In genomic region chr1:155051342-155051776, GRCh38 we compare ENCODE assay signal across 8 cellular contexts. TPM values are rescaled to one million over a fixed set of nuclear protein-coding genes. Genes with fewer than 3 reads are reported as not detected.
DNase-seq lines count a peak whose midpoint lies in the region; ATAC-seq and TF ChIP-seq lines count a peak whose summit lies in the region.

No MANE protein-coding gene starts in this region.

- peak overlapping the region; percentile 61 for H2AFZ ChIP-seq in fibroblast of lung (ENCODE audit: low read length)
- peak overlapping the region; percentile 68 for H2AFZ ChIP-seq in parathyroid adenoma

- DNase-seq in activated CD4-positive, alpha-beta T cell treated with anti-CD3 and anti-CD28 coated beads for 36 hours: no peak
- DNase-seq in activated CD4-positive, alpha-beta T cell treated with anti-CD3 and anti-CD28 coated beads, Interleukin-2, amount 50 U/mL, for 4 hours: no peak
- DNase-seq in fibroblast of lung (ENCODE audit: low read depth in 2 of 2) (no peak), NOMO-1 (lab: John Stamatoyannopoulos, UW; ENCODE audit: unreplicated experiment in 2 of 2) (no peak), SKM-1 treated with dmso at 0.1 percent for 144 hours (lab: John Stamatoyannopoulos, UW; ENCODE audit: unreplicated experiment) (no peak)

- peaks cover 20% of the 10 kb centered on the region for H3K4me1 Mint-ChIP-seq in activated CD4-positive, alpha-beta T cell treated with anti-CD3 and anti-CD28 coated beads for 36 hours

- intact Hi-C loops in activated CD4-positive, alpha-beta T cell treated with anti-CD3 and anti-CD28 coated beads for 36 hours (cut with DNase I, micrococcal nuclease): loop anchor here (1.0 to 5.0 kb wide), 13 partner anchors 10 to 176 kb away; partner anchors contain the start of genes FLAD1 (in 2 of the 2), CKS1B (in 1 of the 2), EFNA4 (in 1 of the 2) and KRTCAP2 (in 1 of the 2)

- H3K36me3 ChIP-seq in fibroblast of lung (ENCODE audit: control insufficient read depth, insufficient read depth, low read length) (no peaks in the 10 kb centered on the region), parathyroid adenoma (ENCODE audit: control insufficient read depth, insufficient read depth, low read length) (no peaks in the 10 kb centered on the region)

- ATAC-seq in activated CD4-positive, alpha-beta T cell treated with anti-CD3 and anti-CD28 coated beads for 36 hours: peak; percentile 2
- ATAC-seq in HG02885 (IDR thresholded peaks at IDR 0.05; ENCODE audit: poor library complexity, unreplicated experiment): no peak

- CTCF ChIA-PET in activated CD4-positive, alpha-beta T cell treated with anti-CD3 and anti-CD28 coated beads for 36 hours (lab: Charles Lee): interaction anchor here (0.6 to 3.1 kb wide), 22 partner anchors 9 to 514 kb away, joined by 3 to 26 read pairs (median 4); partner anchors contain the start of genes EFNA3, EFNA4, KRTCAP2 and TRIM46

- H3K9me3 Mint-ChIP-seq in activated CD4-positive, alpha-beta T cell treated with anti-CD3 and anti-CD28 coated beads for 36 hours (ENCODE audit: low read depth): no peaks in the 10 kb centered on the region

- peak; percentile 69; the same call in 1 of the 2 replicates for TF ChIP-seq POLR2A in Raji (IDR thresholded peaks at IDR 0.05; ENCODE audit: insufficient read depth, low read depth, low read length)

- TF ChIP-seq CTCF in fibroblast of lung (conservative IDR thresholded peaks at IDR 0.05 in 1 of 2, IDR thresholded peaks at IDR 0.05 in 1 of 2; ENCODE audit: low read depth in 1 of 2, low read length in 2 of 2) (no peak), parathyroid adenoma (IDR thresholded peaks at IDR 0.05) (no peak)

- H3K4me1 ChIP-seq in fibroblast of lung (ENCODE audit: control insufficient read depth, extremely low read depth, insufficient read depth, low read length): peaks cover 7% of the 10 kb centered on the region
- no peaks in the 10 kb centered on the region for H3K4me1 ChIP-seq in parathyroid adenoma

- no peaks in the 10 kb centered on the region for H4K20me1 ChIP-seq in fibroblast of lung (ENCODE audit: control insufficient read depth, extremely low read depth, insufficient read depth, low read length)

- no peaks in the 10 kb centered on the region for H3K79me2 ChIP-seq in fibroblast of lung (ENCODE audit: control insufficient read depth, insufficient read depth, low read length)
- H3K79me2 ChIP-seq in parathyroid adenoma: no peaks in the 10 kb centered on the region

- peak overlapping the region; percentile 56 for H3K27ac ChIP-seq in fibroblast of lung (ENCODE audit: insufficient read depth, low read length)
- peak overlapping the region; percentile 66 for H3K27ac ChIP-seq in parathyroid adenoma

- H3K4me3 Mint-ChIP-seq in activated CD4-positive, alpha-beta T cell treated with anti-CD3 and anti-CD28 coated beads for 36 hours: peak overlapping the region; percentile 69

- H3K36me3 Mint-ChIP-seq in activated CD4-positive, alpha-beta T cell treated with anti-CD3 and anti-CD28 coated beads for 36 hours (ENCODE audit: low read depth): peaks cover 10% of the 10 kb centered on the region

- H3K27ac Mint-ChIP-seq in activated CD4-positive, alpha-beta T cell treated with anti-CD3 and anti-CD28 coated beads for 36 hours: no peak overlapping the region

- H3K27me3 ChIP-seq in fibroblast of lung (ENCODE audit: control insufficient read depth, insufficient read depth, low read length): no peaks in the 10 kb centered on the region
- H3K27me3 ChIP-seq in parathyroid adenoma (ENCODE audit: control insufficient read depth, insufficient read depth, low read length): no peaks in the 10 kb centered on the region

- POLR2A ChIA-PET in activated CD4-positive, alpha-beta T cell treated with anti-CD3 and anti-CD28 coated beads for 36 hours (lab: Charles Lee): interaction anchor here (0.6 to 1.3 kb wide), 3 partner anchors 115 to 1116 kb away, joined by 3 to 5 read pairs (median 4); partner anchors contain the start of gene PMVK

- H3K9me3 ChIP-seq in fibroblast of lung (ENCODE audit: control insufficient read depth, insufficient read depth, low read depth, low read length) (no peaks in the 10 kb centered on the region), parathyroid adenoma (ENCODE audit: control insufficient read depth, low read length) (no peaks in the 10 kb centered on the region)

- H3K4me3 ChIP-seq in fibroblast of lung (replicated peaks in 1 of 4; ENCODE audit: control extremely low read depth in 1 of 4, insufficient read depth in 1 of 4, low read depth in 3 of 4, low read length in 4 of 4): peak overlapping the region; percentile 72 to 79 (median 76)
- peak overlapping the region; percentile 82 for H3K4me3 ChIP-seq in parathyroid adenoma (ENCODE audit: low read depth, low read length)

- no peaks in the 10 kb centered on the region for H3K27me3 Mint-ChIP-seq in activated CD4-positive, alpha-beta T cell treated with anti-CD3 and anti-CD28 coated beads for 36 hours

- H3K4me2 ChIP-seq in fibroblast of lung (ENCODE audit: extremely low read depth, insufficient read depth, low read length) (peak overlapping the region; percentile 92), parathyroid adenoma (ENCODE audit: low read length) (peak overlapping the region; percentile 97)

- H3K9ac ChIP-seq in fibroblast of lung (ENCODE audit: insufficient read depth, low read length): peak overlapping the region; percentile 65
- H3K9ac ChIP-seq in parathyroid adenoma: peak overlapping the region; percentile 21

RNA-seq across cellular contexts. Expression of gene ADAM15, which starts 0.2 kb away (rescaled TPM):
- total RNA-seq in activated CD4-positive, alpha-beta T cell treated with anti-CD3 and anti-CD28 coated beads for 36 hours: 10 to 100 TPM; 42.4 to 48.8 TPM
- total RNA-seq in fibroblast of lung: 49.1 and 58.5 TPM in 2 replicates
- 19.5 and 28.9 TPM in 2 replicates for polyA plus RNA-seq in fibroblast of lung
- polyA plus RNA-seq in fibroblast of lung (2012): 37.4 and 58.0 TPM in 2 replicates
- polyA minus RNA-seq in fibroblast of lung (ENCODE audit: low replicate concordance): 144 and 162 TPM in 2 replicates

RNA-seq across cellular contexts. Expression of gene EFNA4, which starts 12.2 kb away (rescaled TPM):
- 1 to 10 TPM; 6.3 to 6.5 TPM for total RNA-seq in activated CD4-positive, alpha-beta T cell treated with anti-CD3 and anti-CD28 coated beads for 36 hours
- total RNA-seq in fibroblast of lung: 2.8 and 3.8 TPM in 2 replicates
- polyA plus RNA-seq in fibroblast of lung: 2.6 and 4.3 TPM in 2 replicates
- polyA plus RNA-seq in fibroblast of lung (2012): 3.6 and 3.9 TPM in 2 replicates
- polyA minus RNA-seq in fibroblast of lung (ENCODE audit: low replicate concordance): 3.3 and 8.4 TPM in 2 replicates

RNA-seq across cellular contexts. Expression of gene DCST1, which starts 17.7 kb away (rescaled TPM):
- not detected for total RNA-seq in activated CD4-positive, alpha-beta T cell treated with anti-CD3 and anti-CD28 coated beads for 36 hours
- not detected in 2 replicates for total RNA-seq in fibroblast of lung
- not detected in 2 replicates for polyA plus RNA-seq in fibroblast of lung
- polyA plus RNA-seq in fibroblast of lung (2012): not detected in 2 replicates
- polyA minus RNA-seq in fibroblast of lung (ENCODE audit: low replicate concordance): not detected in 2 replicates

RNA-seq across cellular contexts. Expression of gene DCST2, which starts 17.8 kb away (rescaled TPM):
- under 1 TPM; 0.46 to 0.67 TPM for total RNA-seq in activated CD4-positive, alpha-beta T cell treated with anti-CD3 and anti-CD28 coated beads for 36 hours
- total RNA-seq in fibroblast of lung: under 0.01 and 0.17 TPM in 2 replicates
- 0.06 and 0.10 TPM in 2 replicates for polyA plus RNA-seq in fibroblast of lung
- polyA plus RNA-seq in fibroblast of lung (2012): not detected in 2 replicates
- polyA minus RNA-seq in fibroblast of lung (ENCODE audit: low replicate concordance): not detected in 2 replicates

RNA-seq across cellular contexts. Expression of gene EFNA3, which starts 27.3 kb away (rescaled TPM):
- total RNA-seq in activated CD4-positive, alpha-beta T cell treated with anti-CD3 and anti-CD28 coated beads for 36 hours: 1 to 10 TPM; 5.1 to 6.9 TPM
- total RNA-seq in fibroblast of lung: 0.33 and 0.51 TPM in 2 replicates
- 0.16 and 0.30 TPM in 2 replicates for polyA plus RNA-seq in fibroblast of lung
- polyA plus RNA-seq in fibroblast of lung (2012): 0.22 and 0.76 TPM in 2 replicates
- polyA minus RNA-seq in fibroblast of lung (ENCODE audit: low replicate concordance): 2.8 TPM in 1 of 2 replicates, not detected in the other
